In genomic region chr2:166074430-166074829, GRCh38 we compare ENCODE assay signal across 19 cellular contexts. TPM values are rescaled to one million over a fixed set of nuclear protein-coding genes. Genes with fewer than 3 reads are reported as not detected.
"Had no signal": no experiment of that assay in that cellular context is flagged by ENCODE, and none has a peak within 500 bp of the region (broad histone marks: within the 10 kb centered on the region; RNA-seq: fewer than 3 reads in every experiment).

No MANE protein-coding gene starts in this region.

- H3K9me3 ChIP-seq: ascending aorta, breast epithelium, mucosa of descending colon, pancreas, suprapubic skin had no signal

- H3K4me3 ChIP-seq: ascending aorta, breast epithelium, mucosa of descending colon, pancreas, suprapubic skin had no signal

- H3K4me3 Mint-ChIP-seq: activated naive CD4-positive, alpha-beta T cell treated with anti-CD3 and anti-CD28 coated beads, Interleukin-2, amount 10 ng/mL, durations not matched to agents 7 days and 5 days; effector memory CD8-positive, alpha-beta T cell; memory B cell; naive thymus-derived CD4-positive, alpha-beta T cell; stimulated activated naive CD8-positive, alpha-beta T cell treated with anti-CD3 and anti-CD28 coated beads, Interleukin-15, Interleukin-2, amounts not matched to agents 100 ng/mL and 50 ng/mL, for 24 hours; type B pancreatic cell had no signal

- H3K9me3 Mint-ChIP-seq: activated naive CD4-positive, alpha-beta T cell treated with anti-CD3 and anti-CD28 coated beads, Interleukin-2, amount 10 ng/mL, durations not matched to agents 7 days and 5 days; activated T-helper 2 cell treated with anti-CD3 and anti-CD28 coated beads, Interferon-gamma antibody, Interleukin-2, Interleukin-4, amounts not matched to agents 10 μg/mL and 5 μg/mL and 100 μg/mL, durations not matched to agents 14 hours and 24 hours and 36 hours; effector memory CD8-positive, alpha-beta T cell; memory B cell; stimulated activated naive CD8-positive, alpha-beta T cell treated with anti-CD3 and anti-CD28 coated beads, Interleukin-15, Interleukin-2, amounts not matched to agents 100 ng/mL and 50 ng/mL, for 24 hours; type B pancreatic cell had no signal

- H3K4me1 Mint-ChIP-seq: activated naive CD4-positive, alpha-beta T cell treated with anti-CD3 and anti-CD28 coated beads, Interleukin-2, amount 10 ng/mL, durations not matched to agents 7 days and 5 days; memory B cell; naive thymus-derived CD4-positive, alpha-beta T cell had no signal

- H3K36me3 ChIP-seq: ascending aorta, breast epithelium, pancreas, suprapubic skin had no signal

- DNase-seq: activated CD4-positive, alpha-beta T cell treated with anti-CD3 and anti-CD28 coated beads, Interleukin-2, amount 50 U/mL, for 4 hours; activated CD4-positive, CD25-positive, alpha-beta regulatory T cell treated with anti-CD3 and anti-CD28 coated beads, Interleukin-2, amount 50 U/mL, for 72 hours; activated naive CD4-positive, alpha-beta T cell treated with anti-CD3 and anti-CD28 coated beads, Interleukin-2, amount 10 ng/mL, durations not matched to agents 7 days and 5 days; dermis blood vessel endothelial cell; effector memory CD8-positive, alpha-beta T cell; foreskin melanocyte; left ventricle myocardium superior; mucosa of descending colon; naive thymus-derived CD4-positive, alpha-beta T cell; pancreas had no signal

- H3K4me1 ChIP-seq: ascending aorta, breast epithelium, pancreas, suprapubic skin had no signal

- H3K27ac Mint-ChIP-seq: activated naive CD4-positive, alpha-beta T cell treated with anti-CD3 and anti-CD28 coated beads, Interleukin-2, amount 10 ng/mL, durations not matched to agents 7 days and 5 days; activated T-helper 2 cell treated with anti-CD3 and anti-CD28 coated beads, Interferon-gamma antibody, Interleukin-2, Interleukin-4, amounts not matched to agents 10 μg/mL and 5 μg/mL and 100 μg/mL, durations not matched to agents 14 hours and 24 hours and 36 hours; effector memory CD8-positive, alpha-beta T cell; memory B cell; naive thymus-derived CD4-positive, alpha-beta T cell; stimulated activated naive CD8-positive, alpha-beta T cell treated with anti-CD3 and anti-CD28 coated beads, Interleukin-15, Interleukin-2, amounts not matched to agents 100 ng/mL and 50 ng/mL, for 24 hours; type B pancreatic cell had no signal

- H3K27me3 ChIP-seq: ascending aorta, breast epithelium, pancreas, suprapubic skin had no signal

- ATAC-seq: effector memory CD8-positive, alpha-beta T cell; left ventricle myocardium superior; mucosa of descending colon; naive thymus-derived CD4-positive, alpha-beta T cell; pancreas; sciatic nerve had no signal

- H3K27me3 Mint-ChIP-seq: activated naive CD4-positive, alpha-beta T cell treated with anti-CD3 and anti-CD28 coated beads, Interleukin-2, amount 10 ng/mL, durations not matched to agents 7 days and 5 days had no signal

- H3K36me3 Mint-ChIP-seq: activated naive CD4-positive, alpha-beta T cell treated with anti-CD3 and anti-CD28 coated beads, Interleukin-2, amount 10 ng/mL, durations not matched to agents 7 days and 5 days; memory B cell; naive thymus-derived CD4-positive, alpha-beta T cell; type B pancreatic cell had no signal

RNA-seq across cellular contexts. Expression of gene SCN1A, which starts 53.4 kb away (rescaled TPM):
- total RNA-seq: activated T-helper 2 cell treated with anti-CD3 and anti-CD28 coated beads, Interferon-gamma antibody, Interleukin-2, Interleukin-4, amounts not matched to agents 10 μg/mL and 5 μg/mL and 100 μg/mL, durations not matched to agents 14 hours and 24 hours and 36 hours; ascending aorta; breast epithelium; dermis blood vessel endothelial cell; kidney epithelial cell; naive thymus-derived CD4-positive, alpha-beta T cell; sciatic nerve; suprapubic skin had no signal
- polyA plus RNA-seq: naive thymus-derived CD4-positive, alpha-beta T cell had no signal
